ENCODE assay signal across 12 cellular contexts in genomic region chr21:46317710-46318463, GRCh38. TPM values are rescaled to one million over a fixed set of nuclear protein-coding genes. Genes with fewer than 3 reads are reported as not detected.
A peak's percentile ranks its signal among the peaks of the same experiment; 100 is the strongest.
DNase-seq lines count a peak whose midpoint lies in the region; ATAC-seq and TF ChIP-seq lines count a peak whose summit lies in the region.
"Had no signal": no experiment of that assay in that cellular context is flagged by ENCODE, and none has a peak within 500 bp of the region (broad histone marks: within the 10 kb centered on the region; RNA-seq: fewer than 3 reads in every experiment).

No MANE protein-coding gene starts in this region.

- H3K27ac ChIP-seq in heart right ventricle = no peak overlapping the region
- no peak overlapping the region for H3K27ac ChIP-seq in transverse colon

- H3K9me3 ChIP-seq in heart right ventricle = no peaks in the 10 kb centered on the region
- H3K9me3 ChIP-seq in transverse colon = no peaks in the 10 kb centered on the region

- H3K4me1 ChIP-seq in heart right ventricle (peaks cover 6 to 33% (median 13%) of the 10 kb centered on the region in 9 donors), transverse colon (peaks cover 9 to 23% (median 12%) of the 10 kb centered on the region in 4 donors)

- no peak for TF ChIP-seq EP300 in transverse colon (IDR thresholded peaks at IDR 0.05; ENCODE audit: low read depth)

- no peak for TF ChIP-seq CTCF in heart right ventricle (IDR thresholded peaks at IDR 0.05)
- no peak for TF ChIP-seq CTCF in transverse colon (IDR thresholded peaks at IDR 0.05)

- H3K4me3 ChIP-seq in heart right ventricle = no peak overlapping the region
- no peak overlapping the region for H3K4me3 ChIP-seq in transverse colon

- ATAC-seq in heart right ventricle = peak; percentile 44 to 92 (median 78)
- ATAC-seq: stimulated activated naive B cell treated with anti-CD40 and anti-IgM and Interleukin-4, amounts not matched to agents 10 μg/mL and 1 μg/mL and 100 μg/mL, for 72 hours had no signal

- intact Hi-C loops in heart right ventricle (cut with DNase I) (loop anchor here in 1 of 10 donors (10.0 kb wide), 1 partner anchor 53 kb away; no protein-coding TSS in a partner anchor), transverse colon (cut with DNase I; ENCODE audit: low total_unique reads) (no loop called here)

- no peaks in the 10 kb centered on the region for H3K27me3 ChIP-seq in heart right ventricle
- H3K27me3 ChIP-seq in transverse colon = no peaks in the 10 kb centered on the region

- in situ Hi-C loops in transverse colon (cut with MboI; ENCODE audit: low pct_ligation_motif_present in 1 of 4, low pct_unique_long_range_greater_than_20kb in 1 of 4, low sequenced_read_pairs in 3 of 4) = no loop called here

- peaks cover 0 to 18% (median 0%) of the 10 kb centered on the region in 9 donors for H3K36me3 ChIP-seq in heart right ventricle
- no peaks in the 10 kb centered on the region for H3K36me3 ChIP-seq in transverse colon

- DNase-seq in NCI-H2171 treated with DMSO at 0.1 percent for 48 hours (lab: John Stamatoyannopoulos, UW) = peak; percentile 57
- DNase-seq in NCI-H2171 (lab: John Stamatoyannopoulos, UW) = no peak
- DNase-seq in NCI-H345 (lab: John Stamatoyannopoulos, UW) = peak; percentile 97
- peak; percentile 49 to 59 for DNase-seq in heart right ventricle
- DNase-seq in transverse colon = peak; percentile 59
- DNase-seq in occipital lobe (lab: John Stamatoyannopoulos, UW) = no peak
- DNase-seq in midbrain (lab: John Stamatoyannopoulos, UW) = no peak
- DNase-seq in hepatic stellate cell (ENCODE audit: low spot score) = no peak
- DNase-seq: 8988T; activated naive CD4-positive, alpha-beta T cell treated with anti-CD3 and anti-CD28 coated beads, Interleukin-2, amount 10 ng/mL, durations not matched to agents 7 days and 5 days; stimulated activated CD4-positive, alpha-beta T cell treated with anti-CD3 and anti-CD28 coated beads, Interleukin-2, amount 100 ng/mL, for 24 hours; stimulated activated naive B cell treated with anti-CD40 and anti-IgM and Interleukin-4, amounts not matched to agents 10 μg/mL and 1 μg/mL and 100 μg/mL, for 72 hours had no signal

- no peak for TF ChIP-seq POLR2A in transverse colon (IDR thresholded peaks at IDR 0.05)

- WGBS in heart right ventricle, 2 donors = 73 to 74% methylated on average over 20 of the region's 20 CpGs
- 76% methylated on average over 18 of the region's 20 CpGs; no CpG with 5 or more reads in 1 of the 2 donors for WGBS in transverse colon (ENCODE audit: low coverage in 1 of 2), 2 donors

RNA-seq across cellular contexts. Expression of gene C21orf58, which starts 5.8 kb away (rescaled TPM):
- 1 to 10 TPM in 8 of 10 donors, under 1 TPM in 2; 0.98 to 2.0 (median 1.3) TPM for total RNA-seq in heart right ventricle
- polyA plus RNA-seq in heart right ventricle = 1 to 10 TPM in 1 of 2 donors, under 1 TPM in 1; 0.51 to 2.9 TPM
- 10 to 100 TPM in 2 of 4 donors, 1 to 10 TPM in 2; 2.5 to 79.8 (median 7.6) TPM for total RNA-seq in transverse colon
- 3.0 TPM for total RNA-seq in occipital lobe

RNA-seq across cellular contexts. Expression of gene PCNT, which starts 6.1 kb away (rescaled TPM):
- total RNA-seq in heart right ventricle (10 to 100 TPM; 17.5 to 58.6 (median 29.7) TPM), transverse colon (100 to 1,000 TPM in 1 of 4 donors, 10 to 100 TPM in 3; 27.6 to 171 (median 63.4) TPM), occipital lobe (18.4 TPM)
- 10 to 100 TPM; 23.0 to 25.4 TPM for polyA plus RNA-seq in heart right ventricle

RNA-seq across cellular contexts. Expression of gene YBEY, which starts 31.7 kb away (rescaled TPM):
- 10 to 100 TPM; 11.9 to 25.7 (median 16.7) TPM for total RNA-seq in heart right ventricle
- 10 to 100 TPM; 15.8 to 18.1 TPM for polyA plus RNA-seq in heart right ventricle
- total RNA-seq in transverse colon = 10 to 100 TPM in 1 of 4 donors, 1 to 10 TPM in 2, not detected in 1; 4.8 to 33.5 (median 9.1) TPM
- total RNA-seq in occipital lobe = 11.7 TPM

RNA-seq across cellular contexts. Expression of gene MCM3AP, which starts 32.5 kb away (rescaled TPM):
- total RNA-seq in heart right ventricle (10 to 100 TPM; 45.6 to 68.4 (median 53.9) TPM), transverse colon (100 to 1,000 TPM in 3 of 4 donors, 10 to 100 TPM in 1; 87.4 to 348 (median 108) TPM), occipital lobe (82.7 TPM)
- polyA plus RNA-seq in heart right ventricle = 10 to 100 TPM; 31.0 to 37.1 TPM

Comparison
In these comparisons a context has a peak if more than half of its experiments do, and no peak if none do; other contexts are left out.
1. DNase-seq: peak in NCI-H2171 treated with DMSO at 0.1 percent for 48 hours (single experiment), NCI-H345 (single experiment), heart right ventricle (2 of 2) and transverse colon (single experiment); none in NCI-H2171 (single experiment), occipital lobe (single experiment), midbrain (single experiment) and hepatic stellate cell (single experiment).